Comparison of ENCODE assay signal across 10 cellular contexts in genomic region chr15:66080791-66081475, GRCh38.
DNase-seq lines count a peak whose midpoint lies in the region; ATAC-seq and TF ChIP-seq lines count a peak whose summit lies in the region.
"Had no signal": no experiment of that assay in that cellular context is flagged by ENCODE, and none has a peak within 500 bp of the region (broad histone marks: within the 10 kb centered on the region; RNA-seq: fewer than 3 reads in every experiment).

No MANE protein-coding gene starts in this region.

- POLR2A ChIA-PET in Caco-2 (lab: Charles Lee): interaction anchor here (0.5 kb wide), 1 partner anchor 564 kb away, joined by 3 read pairs; no protein-coding TSS in a partner anchor

- H3K9me3 ChIP-seq in Caco-2: no peaks in the 10 kb centered on the region

- H3K27me3 ChIP-seq in Caco-2 (replicated peaks; ENCODE audit: control insufficient read depth, insufficient read depth, low read length): no peaks in the 10 kb centered on the region

- intact Hi-C loops in Caco-2 (cut with micrococcal nuclease; ENCODE audit: unreplicated experiment): no loop called here

- no peaks in the 10 kb centered on the region for H3K36me3 Mint-ChIP-seq in Caco-2 (ENCODE audit: insufficient read depth, unreplicated experiment)
- no peaks in the 10 kb centered on the region for H3K36me3 Mint-ChIP-seq in activated T-cell treated with anti-CD3 and anti-CD28 coated beads, Interleukin-2, amount 50 U/mL, for 4 hours (ENCODE audit: insufficient read depth)

- BruUV-seq in Caco-2 (replicated peaks; lab: Mats Ljungman, UMichigan): no TSS peak

- no peaks in the 10 kb centered on the region for H3K36me3 ChIP-seq in Caco-2 (ENCODE audit: control insufficient read depth, insufficient read depth, low read length)

- TF ChIP-seq CTCF in Caco-2 (IDR thresholded peaks at IDR 0.05; ENCODE audit: insufficient read depth in 1 of 2, low read depth in 1 of 2, low read length in 1 of 2, severe bottlenecking in 1 of 2, unreplicated experiment in 1 of 2): peak in 1 of 2 experiments; percentile 59

- ATAC-seq in HG02678 (IDR thresholded peaks at IDR 0.05; ENCODE audit: unreplicated experiment) (no peak), GM18498 (IDR thresholded peaks at IDR 0.05; ENCODE audit: unreplicated experiment) (no peak)
- no peak for ATAC-seq in activated T-cell treated with anti-CD3 and anti-CD28 coated beads, Interleukin-2, amount 50 U/mL, for 4 hours

- H3K9me3 Mint-ChIP-seq in Caco-2 (ENCODE audit: unreplicated experiment): no peaks in the 10 kb centered on the region
- H3K9me3 Mint-ChIP-seq in activated T-cell treated with anti-CD3 and anti-CD28 coated beads, Interleukin-2, amount 50 U/mL, for 4 hours: no peaks in the 10 kb centered on the region
- H3K9me3 Mint-ChIP-seq: stimulated activated naive CD8-positive, alpha-beta T cell treated with anti-CD3 and anti-CD28 coated beads, Interleukin-15, Interleukin-2, amounts not matched to agents 100 ng/mL and 50 ng/mL, for 24 hours; T-helper 1 cell treated with Interleukin-12 subunit alpha and Interleukin-12 subunit beta and Interleukin-4 antibody, amounts not matched to agents 30 μg/mL and 1 μg/mL, for 36 hours had no signal

- CTCF ChIA-PET in Caco-2 (lab: Charles Lee): interaction anchor here (0.6 to 1.1 kb wide), 5 partner anchors 9 to 239 kb away, joined by 3 to 6 read pairs (median 5); no protein-coding TSS in a partner anchor

- H3K4me1 Mint-ChIP-seq in Caco-2 (ENCODE audit: low read depth, unreplicated experiment): no peaks in the 10 kb centered on the region
- no peaks in the 10 kb centered on the region for H3K4me1 Mint-ChIP-seq in activated T-cell treated with anti-CD3 and anti-CD28 coated beads, Interleukin-2, amount 50 U/mL, for 4 hours (ENCODE audit: low read depth)

- no peak overlapping the region for H3K4me3 Mint-ChIP-seq in Caco-2 (ENCODE audit: unreplicated experiment)
- H3K4me3 Mint-ChIP-seq in activated T-cell treated with anti-CD3 and anti-CD28 coated beads, Interleukin-2, amount 50 U/mL, for 4 hours: no peak overlapping the region
- H3K4me3 Mint-ChIP-seq: stimulated activated naive CD8-positive, alpha-beta T cell treated with anti-CD3 and anti-CD28 coated beads, Interleukin-15, Interleukin-2, amounts not matched to agents 100 ng/mL and 50 ng/mL, for 24 hours; T-helper 1 cell treated with Interleukin-12 subunit alpha and Interleukin-12 subunit beta and Interleukin-4 antibody, amounts not matched to agents 30 μg/mL and 1 μg/mL, for 36 hours had no signal

- DNase-seq in Caco-2 (peak; percentile 51 to 55), LHCN-M2 (ENCODE audit: low read depth) (peak; percentile 51), cerebellar cortex (ENCODE audit: low spot score) (peak; percentile 40), mucosa of gallbladder (ENCODE audit: low spot score) (peak; percentile 78), T-helper 2 cell (no peak)
- DNase-seq in activated T-cell treated with anti-CD3 and anti-CD28 coated beads, Interleukin-2, amount 50 U/mL, for 4 hours: no peak

- no peak overlapping the region for H3K4me3 ChIP-seq in Caco-2 (ENCODE audit: low read depth, low read length)

- no peak overlapping the region for H3K27ac Mint-ChIP-seq in Caco-2 (ENCODE audit: unreplicated experiment)
- H3K27ac Mint-ChIP-seq: stimulated activated naive CD8-positive, alpha-beta T cell treated with anti-CD3 and anti-CD28 coated beads, Interleukin-15, Interleukin-2, amounts not matched to agents 100 ng/mL and 50 ng/mL, for 24 hours; T-helper 1 cell treated with Interleukin-12 subunit alpha and Interleukin-12 subunit beta and Interleukin-4 antibody, amounts not matched to agents 30 μg/mL and 1 μg/mL, for 36 hours had no signal

- peaks cover 7% of the 10 kb centered on the region; the same call in 1 of the 2 replicates for H3K4me1 ChIP-seq in Caco-2

- H3K27me3 Mint-ChIP-seq in Caco-2 (ENCODE audit: insufficient read depth, unreplicated experiment): peaks cover 16% of the 10 kb centered on the region
- H3K27me3 Mint-ChIP-seq in activated T-cell treated with anti-CD3 and anti-CD28 coated beads, Interleukin-2, amount 50 U/mL, for 4 hours (ENCODE audit: low read depth): peaks cover 28% of the 10 kb centered on the region

Comparison
In these comparisons a context has a peak if more than half of its experiments do, and no peak if none do; other contexts are left out.
1. DNase-seq: peak in Caco-2 (2 of 2), LHCN-M2 (single experiment), cerebellar cortex (single experiment) and mucosa of gallbladder (single experiment); none in T-helper 2 cell (0 of 5) and activated T-cell treated with anti-CD3 and anti-CD28 coated beads, Interleukin-2, amount 50 U/mL, for 4 hours (single experiment).